In genomic region chr2:133365117-133365516, GRCh38 we compare ENCODE assay signal across 20 cellular contexts.
DNase-seq lines count a peak whose midpoint lies in the region; ATAC-seq, FAIRE-seq and TF ChIP-seq lines count a peak whose summit lies in the region.
"Had no signal": no experiment of that assay in that cellular context is flagged by ENCODE, and none has a peak within 500 bp of the region (broad histone marks: within the 10 kb centered on the region; RNA-seq: fewer than 3 reads in every experiment).

No MANE protein-coding gene starts in this region.

- H3K27me3 Mint-ChIP-seq in HFFc6 (ENCODE audit: insufficient read depth): peaks cover 2% of the 10 kb centered on the region; the same call in 1 of the 2 replicates
- H3K27me3 Mint-ChIP-seq in astrocyte (ENCODE audit: low read depth, unreplicated experiment): no peaks in the 10 kb centered on the region

- H3K9me3 Mint-ChIP-seq in HFFc6 (no peaks in the 10 kb centered on the region), astrocyte (ENCODE audit: unreplicated experiment) (no peaks in the 10 kb centered on the region)

- H3K36me3 ChIP-seq in astrocyte (ENCODE audit: insufficient read depth, low read length) (no peaks in the 10 kb centered on the region), osteoblast (ENCODE audit: insufficient read depth, low read length) (no peaks in the 10 kb centered on the region)
- H3K36me3 ChIP-seq: BLaER1, MG63 had no signal

- no peak overlapping the region for H3K4me2 ChIP-seq in astrocyte (ENCODE audit: low read length)
- no peak overlapping the region for H3K4me2 ChIP-seq in osteoblast (ENCODE audit: insufficient read depth, low read length)
- H3K4me2 ChIP-seq: BLaER1, SK-N-SH had no signal

- H3K27ac ChIP-seq in astrocyte (ENCODE audit: low read depth, low read length): no peak overlapping the region
- peak overlapping the region; percentile 23 for H3K27ac ChIP-seq in epithelial cell of prostate
- no peak overlapping the region for H3K27ac ChIP-seq in osteoblast (ENCODE audit: low read depth, low read length)
- H3K27ac ChIP-seq: BLaER1, HL-60 had no signal

- H3K9ac ChIP-seq in astrocyte (ENCODE audit: low read length): no peak overlapping the region
- H3K9ac ChIP-seq: BLaER1, SK-N-SH had no signal

- H3K36me3 Mint-ChIP-seq in HFFc6 (ENCODE audit: low read depth) (no peaks in the 10 kb centered on the region; the same call in 1 of the 2 replicates), astrocyte (ENCODE audit: low read depth, unreplicated experiment) (no peaks in the 10 kb centered on the region)

- H3K4me3 Mint-ChIP-seq in HFFc6 (no peak overlapping the region), astrocyte (ENCODE audit: unreplicated experiment) (no peak overlapping the region)

- DNase-seq in HFFc6 (no peak), astrocyte (ENCODE audit: low read depth) (peak; percentile 63), epithelial cell of prostate (ENCODE audit: low read depth, low spot score) (no peak), kidney tubule cell (ENCODE audit: low spot score) (peak; percentile 72), D721Med (ENCODE audit: insufficient read length, low spot score) (no peak), osteoblast (ENCODE audit: insufficient read length, low spot score, missing footprints) (no peak)
- DNase-seq: KG1, MG63, NCI-H1105, NCI-H1694 treated with DMSO at 0.1 percent for 48 hours, NCI-H446, NCI-H748 treated with DMSO at 0.1 percent for 48 hours, SK-N-SH had no signal

- H3K27me3 ChIP-seq in astrocyte (ENCODE audit: insufficient read depth, low read length): no peaks in the 10 kb centered on the region
- no peaks in the 10 kb centered on the region for H3K27me3 ChIP-seq in osteoblast (ENCODE audit: insufficient read depth, low read length)
- H3K27me3 ChIP-seq: BLaER1, MG63 had no signal

- H3K79me2 ChIP-seq in astrocyte (ENCODE audit: insufficient read depth, low read length) (no peaks in the 10 kb centered on the region), osteoblast (ENCODE audit: insufficient read depth, low read length) (no peaks in the 10 kb centered on the region)

- FAIRE-seq in astrocyte (lab: Jason Lieb, UNC): no peak
- FAIRE-seq in D721Med (lab: Jason Lieb, UNC): no peak
- FAIRE-seq: GM12892, GM19239 had no signal

- no peak overlapping the region for H3K4me3 ChIP-seq in astrocyte (ENCODE audit: insufficient read depth, low read depth, low read length)
- H3K4me3 ChIP-seq in osteoblast (ENCODE audit: insufficient read depth, low read length): no peak overlapping the region
- H3K4me3 ChIP-seq: BLaER1, MG63 had no signal

- peaks cover 10% of the 10 kb centered on the region for H3K4me1 ChIP-seq in astrocyte (ENCODE audit: insufficient read depth, low read length)
- H3K4me1 ChIP-seq in osteoblast (ENCODE audit: insufficient read depth, low read length): peaks cover 12% of the 10 kb centered on the region

- H3K4me1 Mint-ChIP-seq in HFFc6 (ENCODE audit: low read depth) (peaks cover 29% of the 10 kb centered on the region), astrocyte (ENCODE audit: low read depth, unreplicated experiment) (peaks cover 30% of the 10 kb centered on the region)

- H3K27ac Mint-ChIP-seq in HFFc6 (peak overlapping the region; percentile 9; the same call in 1 of the 2 replicates), astrocyte (ENCODE audit: unreplicated experiment) (peak overlapping the region; percentile 11)

- no peaks in the 10 kb centered on the region for H3K9me3 ChIP-seq in astrocyte (ENCODE audit: insufficient read depth, low read depth, low read length)
- H3K9me3 ChIP-seq in osteoblast (ENCODE audit: low read depth, low read length): no peaks in the 10 kb centered on the region
- H3K9me3 ChIP-seq: BLaER1, MG63, SK-N-SH had no signal

- no peak for ATAC-seq in HG03097 (IDR thresholded peaks at IDR 0.05; ENCODE audit: low FRiP score, unreplicated experiment)
- no peak for ATAC-seq in GM21447 (IDR thresholded peaks at IDR 0.05; ENCODE audit: unreplicated experiment)
- ATAC-seq: Right ventricle myocardium inferior had no signal

- no peak for TF ChIP-seq CTCF in HFFc6 (IDR thresholded peaks at IDR 0.05)
- no peak for TF ChIP-seq CTCF in astrocyte (IDR thresholded peaks at IDR 0.05; ENCODE audit: insufficient read depth, low read depth, low read length)
- TF ChIP-seq CTCF in D721Med (IDR thresholded peaks at IDR 0.05; ENCODE audit: insufficient read depth, missing control alignments): no peak
- TF ChIP-seq CTCF in osteoblast (IDR thresholded peaks at IDR 0.05; ENCODE audit: extremely low read depth, low read depth, low read length): no peak

- no peak overlapping the region for H2AFZ ChIP-seq in astrocyte (ENCODE audit: low read depth, low read length)
- no peak overlapping the region for H2AFZ ChIP-seq in osteoblast (ENCODE audit: low read length)

- H4K20me1 ChIP-seq in astrocyte (ENCODE audit: insufficient read depth, low read length): no peaks in the 10 kb centered on the region
- no peaks in the 10 kb centered on the region for H4K20me1 ChIP-seq in osteoblast (ENCODE audit: insufficient read depth, low read length)
- H4K20me1 ChIP-seq: BLaER1 had no signal

Comparison
In these comparisons a context has a peak if more than half of its experiments do, and no peak if none do; other contexts are left out.
1. DNase-seq: peak in astrocyte (single experiment) and kidney tubule cell (single experiment); none in HFFc6 (single experiment), epithelial cell of prostate (single experiment), D721Med (single experiment) and osteoblast (single experiment).